ENCODE assay signal across 34 cellular contexts in the genomic region with DNA sequence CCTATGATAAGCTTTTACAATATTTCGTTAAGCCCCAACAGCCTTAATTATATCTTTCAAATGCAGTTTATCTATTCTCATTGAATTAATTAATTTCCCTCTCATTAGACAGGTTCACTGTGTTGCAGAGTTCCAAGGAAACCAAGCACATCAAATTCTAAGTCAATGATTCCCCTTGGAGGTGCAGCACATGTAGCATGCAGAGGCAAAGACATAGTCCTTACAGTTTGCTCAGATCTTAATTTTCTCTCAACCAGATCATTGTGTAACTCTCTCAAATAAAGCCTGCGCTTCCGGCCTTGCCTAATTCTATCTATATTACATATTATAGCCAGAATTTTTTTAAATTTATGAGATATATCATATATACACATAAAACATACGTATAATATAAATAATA.
"Had no signal": no experiment of that assay in that cellular context is flagged by ENCODE, and none has a peak within 500 bp of the region (broad histone marks: within the 10 kb centered on the region; RNA-seq: fewer than 3 reads in every experiment).

No MANE protein-coding gene starts in this region.

- H3K27me3 ChIP-seq: adrenal gland, ascending aorta, body of pancreas, brain microvascular endothelial cell, breast epithelium, cardiac muscle cell had no signal

- DNase-seq: activated effector memory CD4-positive, alpha-beta T cell treated with anti-CD3 and anti-CD28 coated beads, Interleukin-2, amount 50 U/mL, for 16 hours; activated effector memory CD4-positive, alpha-beta T cell treated with Interleukin-2 at 50 U/mL for 16 hours; activated gamma-delta T cell; activated gamma-delta T cell treated with Interleukin-2 at 50 U/mL for 16 hours; activated naive CD4-positive, alpha-beta T cell; activated naive CD4-positive, alpha-beta T cell treated with anti-CD3 and anti-CD28 coated beads for 36 hours; activated naive CD4-positive, alpha-beta T cell treated with anti-CD3 and anti-CD28 coated beads, Interleukin-2, amount 10 ng/mL, durations not matched to agents 7 days and 5 days; activated naive CD4-positive, alpha-beta T cell treated with anti-CD3 and anti-CD28 coated beads, Interleukin-2, amount 50 U/mL, for 16 hours; activated naive CD4-positive, alpha-beta T cell treated with Interleukin-2 at 50 U/mL for 16 hours; activated naive CD8-positive, alpha-beta T cell treated with anti-CD3 and anti-CD28 coated beads for 36 hours; activated naive CD8-positive, alpha-beta T cell treated with anti-CD3 and anti-CD28 coated beads, Interleukin-2, amount 10 ng/mL, durations not matched to agents 7 days and 5 days; activated naive CD8-positive, alpha-beta T cell treated with anti-CD3 and anti-CD28 coated beads, Interleukin-2, amount 50 U/mL, for 24 hours; activated T-cell treated with anti-CD3 and anti-CD28 coated beads, Interleukin-2, amount 50 U/mL, for 1 hour; activated T-cell treated with anti-CD3 and anti-CD28 coated beads, Interleukin-2, amount 50 U/mL, for 24 hours; activated T-cell treated with anti-CD3 and anti-CD28 coated beads, Interleukin-2, amount 50 U/mL, for 4 hours; activated T-cell treated with anti-CD3 and anti-CD28 coated beads, Interleukin-2, amount 50 U/mL, for 48 hours; activated T-cell treated with anti-CD3 and anti-CD28 coated beads, Interleukin-2, amount 50 U/mL, for 72 hours; adrenal gland; amniotic stem cell; amygdala; anterior cingulate cortex; aorta; body of pancreas; brain microvascular endothelial cell; caudate nucleus; central memory CD4-positive, alpha-beta T cell; cerebellar nuclear complex had no signal

- ATAC-seq: activated naive CD4-positive, alpha-beta T cell treated with anti-CD3 and anti-CD28 coated beads, Interleukin-2, amount 50 U/mL, for 72 hours; activated naive CD8-positive, alpha-beta T cell treated with anti-CD3 and anti-CD28 coated beads, Interleukin-2, amount 50 U/mL, for 24 hours; activated T-cell treated with anti-CD3 and anti-CD28 coated beads, Interleukin-2, amount 50 U/mL, for 4 hours; activated T-cell treated with anti-CD3 and anti-CD28 coated beads, Interleukin-2, amount 50 U/mL, for 72 hours; activated T-helper 17 cell treated with anti-CD3 and anti-CD28 coated beads, Interleukin-2, amount 50 U/mL, for 72 hours; body of pancreas had no signal

- H3K9me3 ChIP-seq: body of pancreas had no signal

- FAIRE-seq: astrocyte, bronchial epithelial cell had no signal

- H3K27ac ChIP-seq: adrenal gland, ascending aorta, body of pancreas, brain microvascular endothelial cell, breast epithelium, cardiac muscle cell had no signal

- H3K4me3 ChIP-seq: adrenal gland, ascending aorta, body of pancreas, breast epithelium, cardiac muscle cell had no signal

- H3K4me1 ChIP-seq: adrenal gland, ascending aorta, body of pancreas, breast epithelium had no signal

- H3K36me3 ChIP-seq: adrenal gland, ascending aorta, brain microvascular endothelial cell, breast epithelium, cardiac muscle cell had no signal
